ENCODE assay signal across 20 cellular contexts in the genomic region with DNA sequence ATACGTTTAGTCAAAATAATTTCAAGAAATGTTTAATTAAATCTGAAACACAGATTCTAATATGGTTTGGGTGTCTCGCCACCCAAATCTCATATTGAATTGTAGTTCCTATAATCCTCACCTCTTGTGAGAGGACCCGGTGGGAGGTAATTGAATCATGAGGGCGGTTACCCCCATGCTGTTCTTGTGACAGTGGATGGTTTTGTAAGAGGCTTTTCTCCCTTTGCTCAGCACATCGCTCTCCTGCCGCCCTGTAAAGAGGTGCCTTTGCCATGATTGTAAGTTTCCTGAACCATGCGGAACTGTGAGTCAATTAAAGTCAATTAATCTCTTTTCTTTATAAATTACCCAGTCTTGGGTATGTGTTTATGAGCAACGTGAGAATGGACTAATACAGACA.
"Had no signal": no experiment of that assay in that cellular context is flagged by ENCODE, and none has a peak within 500 bp of the region (broad histone marks: within the 10 kb centered on the region; RNA-seq: fewer than 3 reads in every experiment).

No MANE protein-coding gene starts in this region.

- H3K27ac Mint-ChIP-seq: effector memory CD8-positive, alpha-beta T cell; memory B cell; natural killer cell treated with Interleukin-12 subunit alpha and Interleukin-12 subunit beta and Interleukin-15 and Interleukin-18, amount 100 ng/mL, for 72 hours; progenitor cell of endocrine pancreas; stimulated activated effector memory CD8-positive, alpha-beta T cell treated with anti-CD3 and anti-CD28 coated beads, Interleukin-12 subunit alpha, Interleukin-12 subunit beta, amount 100 ng/mL, for 72 hours; type B pancreatic cell had no signal

- H3K36me3 ChIP-seq: stomach, tibial artery had no signal

- H3K4me3 ChIP-seq: lung, stomach, testis, tibial artery had no signal

- FAIRE-seq: frontal cortex, kidney had no signal

- ATAC-seq: effector memory CD8-positive, alpha-beta T cell; left lobe of liver; natural killer cell treated with Interleukin-12 subunit alpha and Interleukin-12 subunit beta and Interleukin-15 and Interleukin-18, amount 100 ng/mL, for 72 hours; sciatic nerve; stimulated activated effector memory CD8-positive, alpha-beta T cell treated with anti-CD3 and anti-CD28 coated beads, Interleukin-12 subunit alpha, Interleukin-12 subunit beta, amount 100 ng/mL, for 72 hours had no signal

- DNase-seq: cortex of kidney; effector memory CD8-positive, alpha-beta T cell; kidney; stimulated activated CD4-positive, alpha-beta T cell treated with anti-CD3 and anti-CD28 coated beads, Interleukin-2, amount 100 ng/mL, for 24 hours; stimulated activated CD4-positive, alpha-beta T cell treated with anti-CD3 and anti-CD28 coated beads, Interleukin-4, amount 100 ng/mL, for 24 hours; stimulated activated naive CD4-positive, alpha-beta T cell treated with Interleukin-2 at 50 U/mL for 16 hours; stomach; testis; tibial artery had no signal

- H3K9me3 ChIP-seq: stomach, testis, tibial artery had no signal

- H2AFZ ChIP-seq: parathyroid adenoma had no signal

- H3K9me3 Mint-ChIP-seq: type B pancreatic cell had no signal

- H3K4me3 Mint-ChIP-seq: effector memory CD8-positive, alpha-beta T cell; memory B cell; natural killer cell treated with Interleukin-12 subunit alpha and Interleukin-12 subunit beta and Interleukin-15 and Interleukin-18, amount 100 ng/mL, for 72 hours; neural crest cell; stimulated activated effector memory CD8-positive, alpha-beta T cell treated with anti-CD3 and anti-CD28 coated beads, Interleukin-12 subunit alpha, Interleukin-12 subunit beta, amount 100 ng/mL, for 72 hours; type B pancreatic cell had no signal

- H3K27me3 ChIP-seq: stomach, testis, tibial artery had no signal

- H3K9ac ChIP-seq: parathyroid adenoma had no signal

- H3K4me1 Mint-ChIP-seq: memory B cell; neural crest cell; stimulated activated effector memory CD8-positive, alpha-beta T cell treated with anti-CD3 and anti-CD28 coated beads, Interleukin-12 subunit alpha, Interleukin-12 subunit beta, amount 100 ng/mL, for 72 hours had no signal

- H3K79me2 ChIP-seq: parathyroid adenoma had no signal

- H3K36me3 Mint-ChIP-seq: memory B cell; stimulated activated effector memory CD8-positive, alpha-beta T cell treated with anti-CD3 and anti-CD28 coated beads, Interleukin-12 subunit alpha, Interleukin-12 subunit beta, amount 100 ng/mL, for 72 hours; type B pancreatic cell had no signal

- H3K27ac ChIP-seq: parathyroid adenoma, stomach, testis, tibial artery had no signal

- H3K4me1 ChIP-seq: parathyroid adenoma, stomach, testis, tibial artery had no signal

- H3K27me3 Mint-ChIP-seq: effector memory CD8-positive, alpha-beta T cell; memory B cell; natural killer cell treated with Interleukin-12 subunit alpha and Interleukin-12 subunit beta and Interleukin-15 and Interleukin-18, amount 100 ng/mL, for 72 hours; progenitor cell of endocrine pancreas; type B pancreatic cell had no signal
